Comparison of ENCODE assay signal across 8 cellular contexts in the genomic region with DNA sequence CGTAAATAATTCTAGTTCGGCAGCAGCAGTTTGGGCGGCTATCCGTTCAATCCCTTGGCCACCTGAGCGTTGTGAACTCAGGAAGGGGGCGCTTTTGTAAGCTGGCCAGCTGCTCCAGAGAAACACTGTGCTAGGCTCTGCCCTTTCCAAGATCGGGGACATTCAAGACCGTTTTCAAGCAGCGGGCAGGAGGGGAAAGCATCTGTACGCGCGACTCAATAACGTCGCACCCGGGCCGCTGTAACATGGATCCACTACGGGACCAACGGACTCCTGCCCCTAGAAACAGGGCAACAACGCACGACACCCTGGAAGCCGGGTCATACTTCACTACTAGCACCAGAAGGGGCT. TPM values are rescaled to one million over a fixed set of nuclear protein-coding genes. Genes with fewer than 3 reads are reported as not detected.
A peak's percentile ranks its signal among the peaks of the same experiment; 100 is the strongest.
DNase-seq lines count a peak whose midpoint lies in the region; ATAC-seq, FAIRE-seq and TF ChIP-seq lines count a peak whose summit lies in the region.

No MANE protein-coding gene starts in this region.

- H3K27ac ChIP-seq in ascending aorta (no peak overlapping the region), lower lobe of right lung (no peak overlapping the region)

- no peak for FAIRE-seq in H54 (lab: Jason Lieb, UNC)

- DNase-seq in COLO668 (lab: John Stamatoyannopoulos, UW; ENCODE audit: unreplicated experiment): peak; percentile 39
- peak; percentile 59 for DNase-seq in NAMALWA (ENCODE audit: low spot score)
- no peak for DNase-seq in ascending aorta (ENCODE audit: low spot score in 2 of 2)
- DNase-seq in lower lobe of right lung: no peak
- no peak for DNase-seq in putamen (ENCODE audit: low spot score)
- DNase-seq in NCI-H187 treated with DMSO at 0.1 percent for 48 hours (lab: John Stamatoyannopoulos, UW): no peak
- no peak for DNase-seq in H54 (ENCODE audit: insufficient read length, low spot score)

- H3K4me1 ChIP-seq in ascending aorta (peaks cover 0 to 9% of the 10 kb centered on the region in 2 donors), lower lobe of right lung (peaks cover 29% of the 10 kb centered on the region)

- TF ChIP-seq CTCF in ascending aorta (IDR thresholded peaks at IDR 0.05): no peak
- no peak for TF ChIP-seq CTCF in lower lobe of right lung (IDR thresholded peaks at IDR 0.05)

- H3K36me3 ChIP-seq in ascending aorta (no peaks in the 10 kb centered on the region), lower lobe of right lung (no peaks in the 10 kb centered on the region)

- H3K4me3 ChIP-seq in ascending aorta (peak overlapping the region; percentile 55 to 69), lower lobe of right lung (peak overlapping the region; percentile 64)

- H3K27me3 ChIP-seq in ascending aorta (no peaks in the 10 kb centered on the region), lower lobe of right lung (ENCODE audit: low read depth) (no peaks in the 10 kb centered on the region)

- TF ChIP-seq POLR2A in H54 (IDR thresholded peaks at IDR 0.05; ENCODE audit: low read depth, low read length): no peak

- intact Hi-C loops in ascending aorta (cut with DNase I): loop anchor here (5.0 kb wide), 3 partner anchors 105 to 200 kb away; partner anchors contain the start of genes CDC6 and WIPF2
- intact Hi-C loops in lower lobe of right lung (cut with DNase I): loop anchor here (10.0 kb wide), 1 partner anchor 112 kb away; the partner anchor contains the start of gene RARA

- ATAC-seq in GM21381 (IDR thresholded peaks at IDR 0.05; ENCODE audit: unreplicated experiment): peak; percentile 17
- no peak for ATAC-seq in lower lobe of right lung

- no peaks in the 10 kb centered on the region for H3K9me3 ChIP-seq in ascending aorta
- no peaks in the 10 kb centered on the region for H3K9me3 ChIP-seq in lower lobe of right lung

RNA-seq across cellular contexts. Expression of gene TOP2A, which starts 0.5 kb away (rescaled TPM):
- total RNA-seq in ascending aorta (0.11 TPM), lower lobe of right lung (6.7 TPM)

RNA-seq across cellular contexts. Expression of gene IGFBP4, which starts 26.0 kb away (rescaled TPM):
- 1,295 TPM for total RNA-seq in ascending aorta
- 371 TPM for total RNA-seq in lower lobe of right lung

RNA-seq across cellular contexts. Expression of gene GJD3, which starts 52.7 kb away (rescaled TPM):
- total RNA-seq in ascending aorta (not detected), lower lobe of right lung (3.1 TPM)

Comparison
In these comparisons a context has a peak if more than half of its experiments do, and no peak if none do; other contexts are left out.
1. DNase-seq: peak in COLO668 (single experiment) and NAMALWA (single experiment); none in ascending aorta (0 of 2), lower lobe of right lung (single experiment), putamen (single experiment), NCI-H187 treated with DMSO at 0.1 percent for 48 hours (single experiment) and H54 (single experiment).